8 cellular contexts compared by ENCODE assay signal in genomic region chr14:74882103-74882920, GRCh38. TPM values are rescaled to one million over a fixed set of nuclear protein-coding genes. Genes with fewer than 3 reads are reported as not detected.
DNase-seq lines count a peak whose midpoint lies in the region; ATAC-seq, FAIRE-seq and TF ChIP-seq lines count a peak whose summit lies in the region.

No MANE protein-coding gene starts in this region.

- H3K36me3 Mint-ChIP-seq in brain = peaks cover 8% of the 10 kb centered on the region

- peak overlapping the region; percentile 95 to 100 (median 100) for H3K4me3 Mint-ChIP-seq in brain

- peak overlapping the region; percentile 45 to 93 for H3K9ac ChIP-seq in kidney (ENCODE audit: low read length in 2 of 2)

- peaks cover 17 to 24% of the 10 kb centered on the region in 2 donors for H3K4me1 ChIP-seq in kidney (ENCODE audit: control insufficient read depth in 1 of 2, insufficient read depth in 1 of 2, low read depth in 1 of 2, low read length in 2 of 2)

- POLR2A ChIA-PET in BJ (lab: Charles Lee) = no interaction called here

- no peaks in the 10 kb centered on the region for H3K9me3 Mint-ChIP-seq in brain

- intact Hi-C loops in kidney (cut with DNase I) = no loop called here

- H3K27ac Mint-ChIP-seq in brain = peak overlapping the region; percentile 95 to 99 (median 96)

- no peaks in the 10 kb centered on the region for H3K27me3 ChIP-seq in BJ (ENCODE audit: control insufficient read depth, insufficient read depth, low read length)

- H3K27ac ChIP-seq in kidney (ENCODE audit: low read depth in 2 of 2, low read length in 2 of 2) = peak overlapping the region; percentile 88 to 96

- peaks cover 16% of the 10 kb centered on the region for H3K27me3 Mint-ChIP-seq in brain

- DNase-seq in BJ (ENCODE audit: low read depth) (no peak), T-helper 1 cell (peak; percentile 19 to 50 (median 41)), kidney (no peak), NCI-H524 treated with DMSO at 0.1 percent for 48 hours (lab: John Stamatoyannopoulos, UW) (no peak)
- DNase-seq in stimulated activated CD4-positive, alpha-beta T cell treated with anti-CD3 and anti-CD28 coated beads, Interleukin-1b, Interleukin-23, amount 100 ng/mL, for 4 hours (ENCODE audit: low read depth in 2 of 2) = peak; percentile 20 to 44

- no peak for FAIRE-seq in kidney (lab: Jason Lieb, UNC)

- H3K4me1 Mint-ChIP-seq in brain = peaks cover 59% of the 10 kb centered on the region

- TF ChIP-seq CTCF in BJ (IDR thresholded peaks at IDR 0.05; ENCODE audit: insufficient read depth, low read depth, low read length) = no peak
- no peak for TF ChIP-seq CTCF in brain (conservative IDR thresholded peaks at IDR 0.05)
- TF ChIP-seq CTCF in kidney (IDR thresholded peaks at IDR 0.05; ENCODE audit: borderline replicate concordance, extremely low read depth, insufficient read depth) = no peak

- H3K4me3 ChIP-seq in BJ (ENCODE audit: low read depth, low read length) (peak overlapping the region; percentile 61), kidney (ENCODE audit: low read length in 2 of 2) (peak overlapping the region; percentile 98)

- no peaks in the 10 kb centered on the region for H3K9me3 ChIP-seq in kidney (ENCODE audit: control insufficient read depth in 1 of 2, low read length in 2 of 2)

- H3K36me3 ChIP-seq in BJ (ENCODE audit: control insufficient read depth, insufficient read depth, low read length) (no peaks in the 10 kb centered on the region), kidney (ENCODE audit: control insufficient read depth in 1 of 2, insufficient read depth in 2 of 2, low read length in 2 of 2) (peaks cover 3 to 4% of the 10 kb centered on the region in 2 donors)

- CTCF ChIA-PET in BJ (lab: Yijun Ruan, JAX) = interaction anchor here (1.0 to 21.7 kb wide), 7 partner anchors 14 to 270 kb away, joined by 3 to 195 read pairs (median 4); no protein-coding TSS in a partner anchor

- peak; percentile 47 for ATAC-seq in GM19324 (IDR thresholded peaks at IDR 0.05; ENCODE audit: low FRiP score, unreplicated experiment)
- ATAC-seq in HG03432 (IDR thresholded peaks at IDR 0.05; ENCODE audit: unreplicated experiment) = peak; percentile 43

RNA-seq across cellular contexts. Expression of gene DLST, which starts 0.6 kb away (rescaled TPM):
- 125 and 150 TPM in 2 replicates for polyA plus RNA-seq in BJ (2011; rRNA removed)
- 68.8 and 88.2 TPM in 2 replicates for polyA minus RNA-seq in BJ (2011; rRNA and poly(A)+ RNA removed)
- 89.0 TPM for polyA plus RNA-seq in brain (ENCODE audit: insufficient read depth, low read depth, low replicate concordance)
- 98.6 TPM for total RNA-seq in kidney
- 112 TPM for polyA plus RNA-seq in kidney (ENCODE audit: insufficient read depth, low read depth, low replicate concordance)

RNA-seq across cellular contexts. Expression of gene PROX2, which starts 6.4 kb away (rescaled TPM):
- not detected in 2 replicates for polyA plus RNA-seq in BJ (2011; rRNA removed)
- polyA minus RNA-seq in BJ (2011; rRNA and poly(A)+ RNA removed) = not detected in 2 replicates
- polyA plus RNA-seq in brain (ENCODE audit: insufficient read depth, low read depth, low replicate concordance) = not detected
- total RNA-seq in kidney = not detected
- polyA plus RNA-seq in kidney (ENCODE audit: insufficient read depth, low read depth, low replicate concordance) = not detected

RNA-seq across cellular contexts. Expression of gene RPS6KL1, which starts 40.7 kb away (rescaled TPM):
- polyA plus RNA-seq in BJ (2011; rRNA removed) = 1.4 and 2.8 TPM in 2 replicates
- 3.0 and 3.8 TPM in 2 replicates for polyA minus RNA-seq in BJ (2011; rRNA and poly(A)+ RNA removed)
- polyA plus RNA-seq in brain (ENCODE audit: insufficient read depth, low read depth, low replicate concordance) = 35.8 TPM
- 7.9 TPM for total RNA-seq in kidney
- polyA plus RNA-seq in kidney (ENCODE audit: insufficient read depth, low read depth, low replicate concordance) = 3.7 TPM

Comparison
In these comparisons a context has a peak if more than half of its experiments do, and no peak if none do; other contexts are left out.
1. DNase-seq: peak in T-helper 1 cell (5 of 5) and stimulated activated CD4-positive, alpha-beta T cell treated with anti-CD3 and anti-CD28 coated beads, Interleukin-1b, Interleukin-23, amount 100 ng/mL, for 4 hours (2 of 2); none in BJ (single experiment), kidney (single experiment) and NCI-H524 treated with DMSO at 0.1 percent for 48 hours (single experiment).